26 cellular contexts compared by ENCODE assay signal in the genomic region with DNA sequence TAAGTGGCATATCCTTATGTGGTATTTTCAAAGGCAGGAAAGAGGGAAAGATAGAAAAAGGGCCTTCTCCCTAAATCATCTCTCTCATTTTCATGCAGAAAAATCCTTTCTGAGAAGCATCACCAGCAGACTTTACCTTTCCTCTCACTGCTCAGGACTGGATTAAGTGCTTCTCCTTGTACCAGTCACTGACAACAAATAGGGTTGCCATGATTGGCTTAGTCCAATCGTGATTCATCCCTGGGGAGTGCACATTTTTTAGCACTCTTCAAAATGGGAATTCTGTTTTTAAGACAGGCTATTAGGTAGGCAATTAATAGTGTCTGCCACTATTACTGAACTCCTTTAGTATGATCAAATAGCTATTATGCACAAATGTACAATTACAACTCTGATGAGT.
"Had no signal": no experiment of that assay in that cellular context is flagged by ENCODE, and none has a peak within 500 bp of the region (broad histone marks: within the 10 kb centered on the region; RNA-seq: fewer than 3 reads in every experiment).

No MANE protein-coding gene starts in this region.

- H3K4me2 ChIP-seq: hepatocyte had no signal

- H3K27me3 ChIP-seq: hepatocyte, right atrium auricular region, tibial nerve, uterus had no signal

- DNase-seq: activated B cell treated with CpG ODN at 0.5 μM for 24 hours; activated CD4-positive, alpha-beta T cell treated with anti-CD3 and anti-CD28 coated beads for 48 hours; activated CD8-positive, alpha-beta memory T cell treated with anti-CD3 and anti-CD28 coated beads, Interleukin-2, amount 50 U/mL, for 4 hours; activated CD8-positive, alpha-beta T cell treated with anti-CD3 and anti-CD28 coated beads for 36 hours; activated gamma-delta T cell; activated T-cell treated with anti-CD3 and anti-CD28 coated beads, Interleukin-2, amount 50 U/mL, for 48 hours; amygdala; cerebellar nuclear complex; left ventricle myocardium inferior; natural killer cell; nucleus accumbens; posterior cingulate gyrus; small intestine; stimulated activated CD4-positive, alpha-beta T cell treated with anti-CD3 and anti-CD28 coated beads, Interleukin-4, amount 100 ng/mL, for 4 hours; stimulated activated CD8-positive, alpha-beta memory T cell treated with anti-CD3 and anti-CD28 coated beads, Interleukin-4, amount 100 ng/mL, for 48 hours; stimulated activated naive CD4-positive, alpha-beta T cell treated with Interleukin-2 at 50 U/mL for 16 hours; substantia nigra; T-helper 2 cell; uterus had no signal

- H3K4me1 Mint-ChIP-seq: activated B cell treated with CpG ODN at 0.5 μM for 24 hours, memory B cell, natural killer cell had no signal

- H3K9me3 ChIP-seq: left ventricle myocardium inferior, right atrium auricular region, tibial nerve, uterus had no signal

- H3K9me3 Mint-ChIP-seq: activated B cell treated with CpG ODN at 0.5 μM for 24 hours; activated CD8-positive, alpha-beta T cell treated with anti-CD3 and anti-CD28 coated beads for 36 hours; activated naive CD4-positive, alpha-beta T cell treated with anti-CD3 and anti-CD28 coated beads, Interleukin-2, amount 50 U/mL, for 72 hours; memory B cell; natural killer cell had no signal

- H3K27ac Mint-ChIP-seq: activated B cell treated with CpG ODN at 0.5 μM for 24 hours; activated CD8-positive, alpha-beta T cell treated with anti-CD3 and anti-CD28 coated beads for 36 hours; activated naive CD4-positive, alpha-beta T cell treated with anti-CD3 and anti-CD28 coated beads, Interleukin-2, amount 50 U/mL, for 72 hours; memory B cell; natural killer cell had no signal

- H3K27me3 Mint-ChIP-seq: activated CD8-positive, alpha-beta T cell treated with anti-CD3 and anti-CD28 coated beads for 36 hours; memory B cell had no signal

- H3K36me3 ChIP-seq: tibial nerve, uterus had no signal

- H3K4me1 ChIP-seq: right atrium auricular region, tibial nerve, uterus had no signal

- H3K4me3 ChIP-seq: hepatocyte, left ventricle myocardium inferior, right atrium auricular region, tibial nerve, uterus had no signal

- H3K79me2 ChIP-seq: hepatocyte had no signal

- FAIRE-seq: keratinocyte, small intestine, TTC549 had no signal

- H3K36me3 Mint-ChIP-seq: activated naive CD4-positive, alpha-beta T cell treated with anti-CD3 and anti-CD28 coated beads, Interleukin-2, amount 50 U/mL, for 72 hours; memory B cell; natural killer cell had no signal

- ATAC-seq: activated CD8-positive, alpha-beta T cell treated with anti-CD3 and anti-CD28 coated beads for 36 hours; activated naive CD4-positive, alpha-beta T cell treated with anti-CD3 and anti-CD28 coated beads, Interleukin-2, amount 50 U/mL, for 72 hours; natural killer cell had no signal

- H3K4me3 Mint-ChIP-seq: activated B cell treated with CpG ODN at 0.5 μM for 24 hours; activated CD8-positive, alpha-beta T cell treated with anti-CD3 and anti-CD28 coated beads for 36 hours; memory B cell; natural killer cell had no signal

- H2AFZ ChIP-seq: hepatocyte had no signal

- H3K27ac ChIP-seq: hepatocyte, left ventricle myocardium inferior, right atrium auricular region, tibial nerve, uterus had no signal
